Comparison of ENCODE assay signal across 7 cellular contexts in the genomic region with DNA sequence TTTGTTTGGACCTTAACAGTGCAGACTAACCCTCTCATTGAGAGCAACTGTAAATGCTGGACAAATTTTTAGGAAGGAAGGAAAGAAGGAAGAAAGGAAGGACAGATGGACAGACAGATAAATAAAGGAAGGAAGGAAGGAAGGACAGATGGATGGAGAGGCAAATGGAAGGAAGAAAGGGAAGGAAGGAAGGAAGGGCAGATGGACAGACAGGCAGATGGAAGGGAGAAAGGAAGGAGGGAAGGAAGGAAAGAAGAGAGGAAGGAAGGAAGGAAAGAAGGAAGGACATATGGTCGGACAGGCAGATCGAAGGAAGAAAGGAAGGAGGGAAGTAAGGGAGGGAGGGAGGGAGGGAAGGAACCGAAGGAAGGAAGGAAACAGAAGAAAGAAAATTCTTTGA.
"Had no signal": no experiment of that assay in that cellular context is flagged by ENCODE, and none has a peak within 500 bp of the region (broad histone marks: within the 10 kb centered on the region; RNA-seq: fewer than 3 reads in every experiment).

No MANE protein-coding gene starts in this region.

- H3K4me3 ChIP-seq: K562 had no signal

- DNase-seq: IMR-90, KBM-7, KG1 had no signal

- H3K27me3 Mint-ChIP-seq: IgD-negative memory B cell had no signal

- H3K27ac ChIP-seq: HL-60, KMS-11 had no signal

- FAIRE-seq: K562 had no signal

- H3K36me3 Mint-ChIP-seq: IgD-negative memory B cell had no signal

- ATAC-seq: K562 had no signal

- H3K4me1 Mint-ChIP-seq: IgD-negative memory B cell had no signal

- H3K4me2 ChIP-seq: KMS-11 had no signal

- H3K4me3 Mint-ChIP-seq: IgD-negative memory B cell had no signal

- H3K9ac ChIP-seq: KMS-11 had no signal
